1 cellular context compared by ENCODE assay signal in the genomic region with DNA sequence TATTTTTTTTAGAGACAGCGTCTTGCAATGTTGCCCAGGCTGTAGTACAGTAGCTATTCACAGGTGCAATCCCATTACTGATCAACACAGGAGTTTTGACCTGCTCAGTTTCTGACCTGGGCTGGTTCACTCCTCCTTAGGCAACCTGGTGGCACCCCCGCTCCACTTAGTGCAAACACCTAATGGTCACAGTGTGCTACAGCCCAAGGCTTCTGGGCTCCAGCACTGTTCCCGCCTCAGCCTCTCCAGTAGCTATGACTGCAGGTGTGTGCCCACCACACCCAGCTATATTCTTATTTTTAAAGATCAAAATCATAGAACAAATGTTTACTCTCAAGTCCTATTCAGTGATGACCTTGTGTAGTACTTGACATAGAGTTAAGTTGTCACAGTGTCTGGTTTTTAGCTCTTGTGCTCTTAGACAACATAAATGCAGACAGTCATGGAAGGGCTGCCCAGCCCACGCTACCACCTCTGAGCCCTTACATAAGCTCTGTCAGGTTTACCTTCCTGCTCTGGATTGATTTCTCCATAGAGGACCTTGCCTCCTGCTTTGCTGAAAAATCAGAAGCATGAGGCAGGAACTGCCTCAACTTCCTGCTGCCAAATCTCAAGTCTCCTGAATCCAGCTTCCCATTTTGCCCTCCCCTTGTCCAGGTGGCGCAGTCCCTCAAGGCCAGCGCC.
TF ChIP-seq lines count a peak whose summit lies in the region.

No MANE protein-coding gene starts in this region.

TF ChIP-seq in GM23338, 12 proteins besides CTCF, POLR2A, EP300 and RAD21 (continued from another document):
- TF ChIP-seq CREB1 (CRISPR knock-in tag; IDR thresholded peaks at IDR 0.05; ENCODE audit: low read depth) (no peak), NANOG (IDR thresholded peaks at IDR 0.05; ENCODE audit: borderline replicate concordance) (no peak), STAT1 (IDR thresholded peaks at IDR 0.05; ENCODE audit: unreplicated experiment) (no peak)
- TF ChIP-seq, protein P1, sequence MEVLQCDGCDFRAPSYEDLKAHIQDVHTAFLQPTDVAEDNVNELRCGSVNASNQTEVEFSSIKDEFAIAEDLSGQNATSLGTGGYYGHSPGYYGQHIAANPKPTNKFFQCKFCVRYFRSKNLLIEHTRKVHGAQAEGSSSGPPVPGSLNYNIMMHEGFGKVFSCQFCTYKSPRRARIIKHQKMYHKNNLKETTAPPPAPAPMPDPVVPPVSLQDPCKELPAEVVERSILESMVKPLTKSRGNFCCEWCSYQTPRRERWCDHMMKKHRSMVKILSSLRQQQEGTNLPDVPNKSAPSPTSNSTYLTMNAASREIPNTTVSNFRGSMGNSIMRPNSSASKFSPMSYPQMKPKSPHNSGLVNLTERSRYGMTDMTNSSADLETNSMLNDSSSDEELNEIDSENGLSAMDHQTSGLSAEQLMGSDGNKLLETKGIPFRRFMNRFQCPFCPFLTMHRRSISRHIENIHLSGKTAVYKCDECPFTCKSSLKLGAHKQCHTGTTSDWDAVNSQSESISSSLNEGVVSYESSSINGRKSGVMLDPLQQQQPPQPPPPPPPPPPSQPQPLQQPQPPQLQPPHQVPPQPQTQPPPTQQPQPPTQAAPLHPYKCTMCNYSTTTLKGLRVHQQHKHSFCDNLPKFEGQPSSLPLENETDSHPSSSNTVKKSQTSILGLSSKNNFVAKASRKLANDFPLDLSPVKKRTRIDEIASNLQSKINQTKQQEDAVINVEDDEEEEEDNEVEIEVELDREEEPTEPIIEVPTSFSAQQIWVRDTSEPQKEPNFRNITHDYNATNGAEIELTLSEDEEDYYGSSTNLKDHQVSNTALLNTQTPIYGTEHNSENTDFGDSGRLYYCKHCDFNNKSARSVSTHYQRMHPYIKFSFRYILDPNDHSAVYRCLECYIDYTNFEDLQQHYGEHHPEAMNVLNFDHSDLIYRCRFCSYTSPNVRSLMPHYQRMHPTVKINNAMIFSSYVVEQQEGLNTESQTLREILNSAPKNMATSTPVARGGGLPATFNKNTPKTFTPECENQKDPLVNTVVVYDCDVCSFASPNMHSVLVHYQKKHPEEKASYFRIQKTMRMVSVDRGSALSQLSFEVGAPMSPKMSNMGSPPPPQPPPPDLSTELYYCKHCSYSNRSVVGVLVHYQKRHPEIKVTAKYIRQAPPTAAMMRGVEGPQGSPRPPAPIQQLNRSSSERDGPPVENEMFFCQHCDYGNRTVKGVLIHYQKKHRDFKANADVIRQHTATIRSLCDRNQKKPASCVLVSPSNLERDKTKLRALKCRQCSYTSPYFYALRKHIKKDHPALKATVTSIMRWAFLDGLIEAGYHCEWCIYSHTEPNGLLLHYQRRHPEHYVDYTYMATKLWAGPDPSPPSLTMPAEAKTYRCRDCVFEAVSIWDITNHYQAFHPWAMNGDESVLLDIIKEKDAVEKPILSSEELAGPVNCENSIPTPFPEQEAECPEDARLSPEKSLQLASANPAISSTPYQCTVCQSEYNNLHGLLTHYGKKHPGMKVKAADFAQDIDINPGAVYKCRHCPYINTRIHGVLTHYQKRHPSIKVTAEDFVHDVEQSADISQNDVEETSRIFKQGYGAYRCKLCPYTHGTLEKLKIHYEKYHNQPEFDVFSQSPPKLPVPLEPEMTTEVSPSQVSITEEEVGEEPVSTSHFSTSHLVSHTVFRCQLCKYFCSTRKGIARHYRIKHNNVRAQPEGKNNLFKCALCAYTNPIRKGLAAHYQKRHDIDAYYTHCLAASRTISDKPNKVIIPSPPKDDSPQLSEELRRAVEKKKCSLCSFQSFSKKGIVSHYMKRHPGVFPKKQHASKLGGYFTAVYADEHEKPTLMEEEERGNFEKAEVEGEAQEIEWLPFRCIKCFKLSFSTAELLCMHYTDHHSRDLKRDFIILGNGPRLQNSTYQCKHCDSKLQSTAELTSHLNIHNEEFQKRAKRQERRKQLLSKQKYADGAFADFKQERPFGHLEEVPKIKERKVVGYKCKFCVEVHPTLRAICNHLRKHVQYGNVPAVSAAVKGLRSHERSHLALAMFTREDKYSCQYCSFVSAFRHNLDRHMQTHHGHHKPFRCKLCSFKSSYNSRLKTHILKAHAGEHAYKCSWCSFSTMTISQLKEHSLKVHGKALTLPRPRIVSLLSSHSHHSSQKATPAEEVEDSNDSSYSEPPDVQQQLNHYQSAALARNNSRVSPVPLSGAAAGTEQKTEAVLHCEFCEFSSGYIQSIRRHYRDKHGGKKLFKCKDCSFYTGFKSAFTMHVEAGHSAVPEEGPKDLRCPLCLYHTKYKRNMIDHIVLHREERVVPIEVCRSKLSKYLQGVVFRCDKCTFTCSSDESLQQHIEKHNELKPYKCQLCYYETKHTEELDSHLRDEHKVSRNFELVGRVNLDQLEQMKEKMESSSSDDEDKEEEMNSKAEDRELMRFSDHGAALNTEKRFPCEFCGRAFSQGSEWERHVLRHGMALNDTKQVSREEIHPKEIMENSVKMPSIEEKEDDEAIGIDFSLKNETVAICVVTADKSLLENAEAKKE (CRISPR knock-in tag; IDR thresholded peaks at IDR 0.05): no peak
TF ChIP-seq in GM23338: peak in this region for 0.
